ENCODE assay signal across 3 cellular contexts in the genomic region with DNA sequence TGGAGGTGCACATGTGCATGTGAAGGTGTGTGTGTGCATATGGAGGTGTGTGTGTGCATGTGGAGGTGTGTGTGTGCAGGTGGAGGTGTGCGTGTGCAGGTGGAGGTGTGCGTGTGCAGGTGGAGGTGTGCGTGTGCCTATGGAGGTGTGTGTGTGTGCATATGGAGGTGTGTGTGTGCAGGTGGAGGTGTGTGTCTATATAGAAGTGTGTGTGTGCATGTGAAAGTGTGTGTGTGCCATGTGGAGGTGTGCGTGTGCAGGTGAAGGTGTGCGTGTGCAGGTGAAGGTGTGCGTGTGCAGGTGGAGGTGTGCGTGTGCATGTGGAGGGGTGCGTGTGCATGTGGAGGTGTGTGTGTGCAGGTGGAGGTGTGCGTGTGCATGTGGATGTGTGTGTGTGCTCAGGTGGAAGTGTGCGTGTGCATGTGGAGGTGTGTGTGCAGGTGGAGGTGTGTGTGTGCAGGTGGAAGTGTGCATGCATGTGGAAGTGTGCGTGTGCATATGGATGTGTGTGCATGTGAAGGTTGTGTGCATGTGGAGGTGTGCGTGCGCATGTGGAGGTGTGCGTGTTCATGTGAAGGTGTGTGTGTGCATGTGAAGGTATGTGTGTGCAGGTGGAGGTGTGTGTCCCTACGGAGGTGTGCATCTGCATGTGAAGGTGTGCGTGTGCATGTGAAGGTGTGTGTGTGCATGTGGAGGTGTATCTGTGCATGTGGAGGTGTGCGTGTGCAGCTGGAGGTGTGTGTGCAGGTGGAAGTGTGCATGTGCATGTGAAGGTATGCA.
TF ChIP-seq lines count a peak whose summit lies in the region.

No MANE protein-coding gene starts in this region.

TF ChIP-seq in SK-N-SH, 30 proteins besides CTCF, POLR2A, EP300 and RAD21:
- no peak for TF ChIP-seq GATA2 (CRISPR knock-in tag; IDR thresholded peaks at IDR 0.05)
- TF ChIP-seq, protein P1, sequence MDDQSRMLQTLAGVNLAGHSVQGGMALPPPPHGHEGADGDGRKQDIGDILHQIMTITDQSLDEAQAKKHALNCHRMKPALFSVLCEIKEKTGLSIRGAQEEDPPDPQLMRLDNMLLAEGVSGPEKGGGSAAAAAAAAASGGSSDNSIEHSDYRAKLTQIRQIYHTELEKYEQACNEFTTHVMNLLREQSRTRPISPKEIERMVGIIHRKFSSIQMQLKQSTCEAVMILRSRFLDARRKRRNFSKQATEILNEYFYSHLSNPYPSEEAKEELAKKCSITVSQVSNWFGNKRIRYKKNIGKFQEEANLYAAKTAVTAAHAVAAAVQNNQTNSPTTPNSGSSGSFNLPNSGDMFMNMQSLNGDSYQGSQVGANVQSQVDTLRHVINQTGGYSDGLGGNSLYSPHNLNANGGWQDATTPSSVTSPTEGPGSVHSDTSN (IDR thresholded peaks at IDR 0.05): no peak
- TF ChIP-seq MAX (IDR thresholded peaks at IDR 0.05; ENCODE audit: low read depth): no peak
- TF ChIP-seq, protein P2, sequence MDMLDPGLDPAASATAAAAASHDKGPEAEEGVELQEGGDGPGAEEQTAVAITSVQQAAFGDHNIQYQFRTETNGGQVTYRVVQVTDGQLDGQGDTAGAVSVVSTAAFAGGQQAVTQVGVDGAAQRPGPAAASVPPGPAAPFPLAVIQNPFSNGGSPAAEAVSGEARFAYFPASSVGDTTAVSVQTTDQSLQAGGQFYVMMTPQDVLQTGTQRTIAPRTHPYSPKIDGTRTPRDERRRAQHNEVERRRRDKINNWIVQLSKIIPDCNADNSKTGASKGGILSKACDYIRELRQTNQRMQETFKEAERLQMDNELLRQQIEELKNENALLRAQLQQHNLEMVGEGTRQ (IDR thresholded peaks at IDR 0.05; ENCODE audit: borderline replicate concordance, low read depth, low read length): no peak
- TF ChIP-seq MEF2A (IDR thresholded peaks at IDR 0.05; ENCODE audit: borderline replicate concordance, low read depth): no peak
- no peak for TF ChIP-seq YY1 (IDR thresholded peaks at IDR 0.05; ENCODE audit: low read depth)
- TF ChIP-seq, protein P3, sequence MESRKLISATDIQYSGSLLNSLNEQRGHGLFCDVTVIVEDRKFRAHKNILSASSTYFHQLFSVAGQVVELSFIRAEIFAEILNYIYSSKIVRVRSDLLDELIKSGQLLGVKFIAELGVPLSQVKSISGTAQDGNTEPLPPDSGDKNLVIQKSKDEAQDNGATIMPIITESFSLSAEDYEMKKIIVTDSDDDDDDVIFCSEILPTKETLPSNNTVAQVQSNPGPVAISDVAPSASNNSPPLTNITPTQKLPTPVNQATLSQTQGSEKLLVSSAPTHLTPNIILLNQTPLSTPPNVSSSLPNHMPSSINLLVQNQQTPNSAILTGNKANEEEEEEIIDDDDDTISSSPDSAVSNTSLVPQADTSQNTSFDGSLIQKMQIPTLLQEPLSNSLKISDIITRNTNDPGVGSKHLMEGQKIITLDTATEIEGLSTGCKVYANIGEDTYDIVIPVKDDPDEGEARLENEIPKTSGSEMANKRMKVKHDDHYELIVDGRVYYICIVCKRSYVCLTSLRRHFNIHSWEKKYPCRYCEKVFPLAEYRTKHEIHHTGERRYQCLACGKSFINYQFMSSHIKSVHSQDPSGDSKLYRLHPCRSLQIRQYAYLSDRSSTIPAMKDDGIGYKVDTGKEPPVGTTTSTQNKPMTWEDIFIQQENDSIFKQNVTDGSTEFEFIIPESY (IDR thresholded peaks at IDR 0.05; ENCODE audit: borderline replicate concordance, low read depth): no peak
- no peak for TF ChIP-seq RCOR1 (IDR thresholded peaks at IDR 0.05; ENCODE audit: low read length)
- no peak for TF ChIP-seq JUND (IDR thresholded peaks at IDR 0.05)
- no peak for TF ChIP-seq NRF1 (IDR thresholded peaks at IDR 0.05; ENCODE audit: low read depth, low read length)
- TF ChIP-seq FOXJ3 (CRISPR knock-in tag; IDR thresholded peaks at IDR 0.05): no peak
- TF ChIP-seq TCF12 (IDR thresholded peaks at IDR 0.05): no peak
- TF ChIP-seq EZH2phosphoT487 (IDR thresholded peaks at IDR 0.05; ENCODE audit: borderline replicate concordance, low read depth): no peak
- TF ChIP-seq SIN3A (IDR thresholded peaks at IDR 0.05; ENCODE audit: borderline replicate concordance, low read depth, low read length): no peak
- no peak for TF ChIP-seq CHD2 (IDR thresholded peaks at IDR 0.05; ENCODE audit: low read length, partially characterized antibody)
TF ChIP-seq in SK-N-SH: peak in this region for 0.

TF ChIP-seq in SK-N-SH treated with all-trans-retinoic acid at 6 μM for 48 hours, 23 proteins besides CTCF, POLR2A, EP300 and RAD21:
- TF ChIP-seq, protein P4, sequence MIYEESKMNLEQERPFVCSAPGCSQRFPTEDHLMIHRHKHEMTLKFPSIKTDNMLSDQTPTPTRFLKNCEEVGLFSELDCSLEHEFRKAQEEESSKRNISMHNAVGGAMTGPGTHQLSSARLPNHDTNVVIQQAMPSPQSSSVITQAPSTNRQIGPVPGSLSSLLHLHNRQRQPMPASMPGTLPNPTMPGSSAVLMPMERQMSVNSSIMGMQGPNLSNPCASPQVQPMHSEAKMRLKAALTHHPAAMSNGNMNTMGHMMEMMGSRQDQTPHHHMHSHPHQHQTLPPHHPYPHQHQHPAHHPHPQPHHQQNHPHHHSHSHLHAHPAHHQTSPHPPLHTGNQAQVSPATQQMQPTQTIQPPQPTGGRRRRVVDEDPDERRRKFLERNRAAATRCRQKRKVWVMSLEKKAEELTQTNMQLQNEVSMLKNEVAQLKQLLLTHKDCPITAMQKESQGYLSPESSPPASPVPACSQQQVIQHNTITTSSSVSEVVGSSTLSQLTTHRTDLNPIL (CRISPR knock-in tag; IDR thresholded peaks at IDR 0.05; ENCODE audit: low read depth): no peak

TF ChIP-seq in IMR-90, 13 proteins besides CTCF, POLR2A, EP300 and RAD21:
- TF ChIP-seq RCOR1 (IDR thresholded peaks at IDR 0.05; ENCODE audit: insufficient replicate concordance, low read length) (no peak), CHD1 (IDR thresholded peaks at IDR 0.05; ENCODE audit: low read depth, low read length) (no peak), BHLHE40 (IDR thresholded peaks at IDR 0.05; ENCODE audit: low read depth, low read length) (no peak), MAZ (IDR thresholded peaks at IDR 0.05; ENCODE audit: borderline replicate concordance, low read depth, low read length) (no peak), CEBPB (IDR thresholded peaks at IDR 0.05; ENCODE audit: low read depth, low read length) (no peak), RFX5 (IDR thresholded peaks at IDR 0.05; ENCODE audit: low read depth, low read length) (no peak), NFE2L2 (IDR thresholded peaks at IDR 0.05; ENCODE audit: low read depth, low read length) (no peak), MXI1 (IDR thresholded peaks at IDR 0.05; ENCODE audit: borderline replicate concordance, low read depth, low read length) (no peak), MAFK (IDR thresholded peaks at IDR 0.05; ENCODE audit: low read depth, low read length) (no peak)
- TF ChIP-seq, protein P5, sequence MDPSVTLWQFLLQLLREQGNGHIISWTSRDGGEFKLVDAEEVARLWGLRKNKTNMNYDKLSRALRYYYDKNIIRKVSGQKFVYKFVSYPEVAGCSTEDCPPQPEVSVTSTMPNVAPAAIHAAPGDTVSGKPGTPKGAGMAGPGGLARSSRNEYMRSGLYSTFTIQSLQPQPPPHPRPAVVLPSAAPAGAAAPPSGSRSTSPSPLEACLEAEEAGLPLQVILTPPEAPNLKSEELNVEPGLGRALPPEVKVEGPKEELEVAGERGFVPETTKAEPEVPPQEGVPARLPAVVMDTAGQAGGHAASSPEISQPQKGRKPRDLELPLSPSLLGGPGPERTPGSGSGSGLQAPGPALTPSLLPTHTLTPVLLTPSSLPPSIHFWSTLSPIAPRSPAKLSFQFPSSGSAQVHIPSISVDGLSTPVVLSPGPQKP (IDR thresholded peaks at IDR 0.05; ENCODE audit: borderline replicate concordance, low read depth, low read length): no peak
- TF ChIP-seq, protein P2 (IDR thresholded peaks at IDR 0.05; ENCODE audit: low read depth, low read length): no peak
